ENCODE assay signal across 24 cellular contexts in genomic region chr10:28996947-28997551, GRCh38.
"Had no signal": no experiment of that assay in that cellular context is flagged by ENCODE, and none has a peak within 500 bp of the region (broad histone marks: within the 10 kb centered on the region; RNA-seq: fewer than 3 reads in every experiment).

No MANE protein-coding gene starts in this region.

- H3K4me3 ChIP-seq: body of pancreas, heart left ventricle, lower lobe of right lung had no signal

- ATAC-seq: activated naive CD8-positive, alpha-beta T cell treated with anti-CD3 and anti-CD28 coated beads, Interleukin-2, amount 50 U/mL, for 24 hours; body of pancreas; heart left ventricle; left lobe of liver had no signal

- H3K27ac Mint-ChIP-seq: activated B cell treated with CpG ODN at 0.5 μM for 24 hours; activated CD4-positive, alpha-beta memory T cell treated with anti-CD3 and anti-CD28 coated beads, Interleukin-2, amount 10 ng/mL, durations not matched to agents 7 days and 5 days; activated naive CD8-positive, alpha-beta T cell treated with anti-CD3 and anti-CD28 coated beads, Interleukin-2, amount 50 U/mL, for 24 hours; dendritic cell treated with granulocyte-macrophage colony-stimulating factor and Interleukin-4, amounts not matched to agents 40 ng/mL and 50 ng/mL, for 4 days; naive B cell; T-helper 1 cell treated with Interleukin-12 subunit alpha and Interleukin-12 subunit beta and Interleukin-4 antibody, amounts not matched to agents 30 μg/mL and 1 μg/mL, for 36 hours had no signal

- H2AFZ ChIP-seq: parathyroid adenoma had no signal

- H3K27ac ChIP-seq: body of pancreas, heart left ventricle, lower lobe of right lung, parathyroid adenoma, thoracic aorta, upper lobe of right lung had no signal

- H3K36me3 Mint-ChIP-seq: naive B cell had no signal

- H3K9me3 ChIP-seq: body of pancreas, heart left ventricle, lower lobe of right lung, thoracic aorta, upper lobe of right lung had no signal

- DNase-seq: activated B cell treated with CpG ODN at 0.5 μM for 24 hours; activated CD4-positive, alpha-beta memory T cell treated with anti-CD3 and anti-CD28 coated beads, Interleukin-2, amount 10 ng/mL, durations not matched to agents 7 days and 5 days; activated CD4-positive, alpha-beta T cell treated with anti-CD3 and anti-CD28 coated beads for 48 hours; activated effector memory CD4-positive, alpha-beta T cell treated with anti-CD3 and anti-CD28 coated beads, Interleukin-2, amount 50 U/mL, for 16 hours; activated naive CD4-positive, alpha-beta T cell treated with anti-CD3 and anti-CD28 coated beads, Interleukin-2, amount 50 U/mL, for 16 hours; activated naive CD8-positive, alpha-beta T cell treated with anti-CD3 and anti-CD28 coated beads, Interleukin-2, amount 50 U/mL, for 24 hours; body of pancreas; effector CD4-positive, alpha-beta T cell; heart left ventricle; kidney; lower lobe of right lung; mesendoderm; naive B cell; nucleus accumbens; retina; stimulated activated CD4-positive, alpha-beta T cell treated with anti-CD3 and anti-CD28 coated beads, Interleukin-4, amount 100 ng/mL, for 24 hours; stimulated activated naive CD4-positive, alpha-beta T cell treated with Interleukin-2 at 50 U/mL for 16 hours; T1000; upper lobe of right lung had no signal

- H3K4me3 Mint-ChIP-seq: activated B cell treated with CpG ODN at 0.5 μM for 24 hours; activated CD4-positive, alpha-beta memory T cell treated with anti-CD3 and anti-CD28 coated beads, Interleukin-2, amount 10 ng/mL, durations not matched to agents 7 days and 5 days; activated naive CD8-positive, alpha-beta T cell treated with anti-CD3 and anti-CD28 coated beads, Interleukin-2, amount 50 U/mL, for 24 hours; dendritic cell treated with granulocyte-macrophage colony-stimulating factor and Interleukin-4, amounts not matched to agents 40 ng/mL and 50 ng/mL, for 4 days; naive B cell; T-helper 1 cell treated with Interleukin-12 subunit alpha and Interleukin-12 subunit beta and Interleukin-4 antibody, amounts not matched to agents 30 μg/mL and 1 μg/mL, for 36 hours had no signal

- H3K27me3 Mint-ChIP-seq: activated B cell treated with CpG ODN at 0.5 μM for 24 hours; activated CD4-positive, alpha-beta memory T cell treated with anti-CD3 and anti-CD28 coated beads, Interleukin-2, amount 10 ng/mL, durations not matched to agents 7 days and 5 days; naive B cell had no signal

- H3K9me3 Mint-ChIP-seq: activated B cell treated with CpG ODN at 0.5 μM for 24 hours; activated CD4-positive, alpha-beta memory T cell treated with anti-CD3 and anti-CD28 coated beads, Interleukin-2, amount 10 ng/mL, durations not matched to agents 7 days and 5 days; activated naive CD8-positive, alpha-beta T cell treated with anti-CD3 and anti-CD28 coated beads, Interleukin-2, amount 50 U/mL, for 24 hours; dendritic cell treated with granulocyte-macrophage colony-stimulating factor and Interleukin-4, amounts not matched to agents 40 ng/mL and 50 ng/mL, for 4 days; T-helper 1 cell treated with Interleukin-12 subunit alpha and Interleukin-12 subunit beta and Interleukin-4 antibody, amounts not matched to agents 30 μg/mL and 1 μg/mL, for 36 hours had no signal

- H3K36me3 ChIP-seq: heart left ventricle, lower lobe of right lung, thoracic aorta, upper lobe of right lung had no signal

- H3K4me1 Mint-ChIP-seq: activated B cell treated with CpG ODN at 0.5 μM for 24 hours; activated CD4-positive, alpha-beta memory T cell treated with anti-CD3 and anti-CD28 coated beads, Interleukin-2, amount 10 ng/mL, durations not matched to agents 7 days and 5 days; activated naive CD8-positive, alpha-beta T cell treated with anti-CD3 and anti-CD28 coated beads, Interleukin-2, amount 50 U/mL, for 24 hours; naive B cell had no signal

- H3K9ac ChIP-seq: parathyroid adenoma had no signal

- H3K27me3 ChIP-seq: body of pancreas, heart left ventricle, upper lobe of right lung had no signal

- H3K79me2 ChIP-seq: parathyroid adenoma had no signal

- H3K4me1 ChIP-seq: body of pancreas, heart left ventricle, lower lobe of right lung, parathyroid adenoma had no signal
